In genomic region chr1:147927156-147927672, GRCh38 we compare ENCODE assay signal across 23 cellular contexts. TPM values are rescaled to one million over a fixed set of nuclear protein-coding genes. Genes with fewer than 3 reads are reported as not detected.
"Had no signal": no experiment of that assay in that cellular context is flagged by ENCODE, and none has a peak within 500 bp of the region (broad histone marks: within the 10 kb centered on the region; RNA-seq: fewer than 3 reads in every experiment).

No MANE protein-coding gene starts in this region.

RNA-seq across cellular contexts. Expression of gene GJA8, which starts 24.6 kb away (rescaled TPM):
- total RNA-seq: activated B cell treated with CpG ODN at 0.5 μM for 24 hours; activated CD4-positive, alpha-beta memory T cell treated with anti-CD3 and anti-CD28 coated beads for 36 hours; activated CD4-positive, alpha-beta T cell treated with anti-CD3 and anti-CD28 coated beads, Interleukin-2, amount 10 ng/mL, durations not matched to agents 24 days and 14 days; activated CD8-positive, alpha-beta memory T cell treated with anti-CD3 and anti-CD28 coated beads for 36 hours; activated CD8-positive, alpha-beta T cell treated with anti-CD3 and anti-CD28 coated beads for 36 hours; activated naive CD4-positive, alpha-beta T cell treated with anti-CD3 and anti-CD28 coated beads for 36 hours; activated naive CD4-positive, alpha-beta T cell treated with anti-CD3 and anti-CD28 coated beads, Interleukin-2, amount 50 U/mL, for 72 hours; activated naive CD8-positive, alpha-beta T cell treated with anti-CD3 and anti-CD28 coated beads for 36 hours; activated T-cell treated with anti-CD3 and anti-CD28 coated beads, Interleukin-2, amount 50 U/mL, for 4 hours; activated T-cell treated with anti-CD3 and anti-CD28 coated beads, Interleukin-2, amount 50 U/mL, for 72 hours; activated T-helper 1 cell treated with anti-CD3 and anti-CD28 coated beads, Interleukin-12 subunit alpha, Interleukin-12 subunit beta, Interleukin-2, Interleukin-4 antibody, amounts not matched to agents 30 ng/mL and 10 ng/mL and 1 ng/mL, durations not matched to agents 14 hours and 24 hours and 36 hours; activated T-helper 17 cell treated with anti-CD3 and anti-CD28 coated beads, Interleukin-2, amount 50 U/mL, for 72 hours; adrenal gland; aorta; astrocyte; body of pancreas; breast epithelium; cardiac septum; cerebellum; T-cell; T-helper 1 cell treated with Interleukin-12 subunit alpha and Interleukin-12 subunit beta and Interleukin-4 antibody, amounts not matched to agents 30 ng/mL and 1 ng/mL, for 36 hours; T-helper 17 cell; T-helper 2 cell treated with Interferon-gamma antibody and Interleukin-4, amounts not matched to agents 100 ng/mL and 5 ng/mL, for 36 hours had no signal
- polyA plus RNA-seq: adrenal gland, aorta had no signal
